2 cellular contexts compared by ENCODE assay signal in genomic region chr3:4996223-4996765, GRCh38.
TF ChIP-seq lines count a peak whose summit lies in the region.

No MANE protein-coding gene starts in this region.

TF ChIP-seq in GM23338, 12 proteins besides CTCF, POLR2A, EP300 and RAD21:
- TF ChIP-seq REST (IDR thresholded peaks at IDR 0.05; ENCODE audit: unreplicated experiment) (no peak), ZNF331 (CRISPR knock-in tag; IDR thresholded peaks at IDR 0.05; ENCODE audit: low read depth) (no peak), ZNF114 (CRISPR knock-in tag; IDR thresholded peaks at IDR 0.05) (no peak), EZH2 (IDR thresholded peaks at IDR 0.05; ENCODE audit: low read depth, unreplicated experiment) (no peak), EZH2phosphoT487 (IDR thresholded peaks at IDR 0.05; ENCODE audit: unreplicated experiment) (no peak), POLR2AphosphoS5 (IDR thresholded peaks at IDR 0.05; ENCODE audit: low read depth) (no peak)

TF ChIP-seq in H1, 55 proteins besides CTCF, POLR2A, EP300 and RAD21:
- no peak for TF ChIP-seq YY1 (IDR thresholded peaks at IDR 0.05; ENCODE audit: low read depth, low read length)
